Comparison of ENCODE assay signal across 9 cellular contexts in genomic region chr1:39609618-39610331, GRCh38. TPM values are rescaled to one million over a fixed set of nuclear protein-coding genes. Genes with fewer than 3 reads are reported as not detected.
DNase-seq lines count a peak whose midpoint lies in the region; ATAC-seq and TF ChIP-seq lines count a peak whose summit lies in the region.
"Had no signal": no experiment of that assay in that cellular context is flagged by ENCODE, and none has a peak within 500 bp of the region (broad histone marks: within the 10 kb centered on the region; RNA-seq: fewer than 3 reads in every experiment).

No MANE protein-coding gene starts in this region.

- TF ChIP-seq POLR2A in breast epithelium (IDR thresholded peaks at IDR 0.05), result no peak

- H3K9me3 ChIP-seq in breast epithelium, result no peaks in the 10 kb centered on the region

- H3K27me3 ChIP-seq in breast epithelium, result no peaks in the 10 kb centered on the region

- H3K27ac ChIP-seq in VCaP, result no peak overlapping the region
- peak overlapping the region in 1 of 2 donors; percentile 63 for H3K27ac ChIP-seq in breast epithelium

- ATAC-seq in left colon, result peak; percentile 51
- no peak for ATAC-seq in GM18858 (IDR thresholded peaks at IDR 0.05; ENCODE audit: unreplicated experiment)

- intact Hi-C loops in breast epithelium (cut with DNase I; ENCODE audit: low total_unique reads), result loop anchor here (2.0 kb wide), 1 partner anchor 41 kb away; no protein-coding TSS in a partner anchor
- intact Hi-C loops in left colon (cut with DNase I, micrococcal nuclease), result loop anchor here (5.0 to 10.0 kb wide), 2 partner anchors 45 to 108 kb away; no protein-coding TSS in a partner anchor

- TF ChIP-seq CTCF in GM12864 (IDR thresholded peaks at IDR 0.05; ENCODE audit: low read depth, low read length, missing control alignments) (peak; percentile 80), VCaP (conservative IDR thresholded peaks at IDR 0.05) (peak; percentile 62; the same call in 1 of the 2 replicates), breast epithelium (IDR thresholded peaks at IDR 0.05) (peak in 2 of 3 donors; percentile 37 to 45)

- no peaks in the 10 kb centered on the region for H3K4me1 ChIP-seq in breast epithelium

- DNase-seq in GM12864 (ENCODE audit: low read depth) (no peak), M059J (ENCODE audit: low read depth) (peak; percentile 32), breast epithelium (ENCODE audit: low spot score in 2 of 2) (no peak), left colon (peak; percentile 40 to 69), DMS79 (lab: John Stamatoyannopoulos, UW) (no peak)
- DNase-seq in stimulated activated CD4-positive, alpha-beta T cell treated with anti-CD3 and anti-CD28 coated beads, TNF-alpha, amount 100 ng/mL, for 48 hours (ENCODE audit: low read depth in 3 of 3), result peak; percentile 66 to 77 (median 72)

- H3K36me3 ChIP-seq in breast epithelium, result no peaks in the 10 kb centered on the region

- H3K4me3 ChIP-seq in GM12864 (ENCODE audit: low read depth, low read length), result no peak overlapping the region
- H3K4me3 ChIP-seq in breast epithelium, result peak overlapping the region; percentile 7 to 57 (median 21)

RNA-seq across cellular contexts. Expression of gene HEYL, which starts 29.7 kb away (rescaled TPM):
- total RNA-seq in M059J (2014; rRNA removed; shearing (Covaris generic)), result 0.15 TPM in 1 of 2 replicates, not detected in the other
- total RNA-seq in breast epithelium (1 to 10 TPM; 2.1 to 5.2 (median 2.3) TPM), left colon (1 to 10 TPM; 1.3 to 1.9 TPM)
- total RNA-seq: T-helper 1 cell treated with Interleukin-12 subunit alpha and Interleukin-12 subunit beta and Interleukin-4 antibody, amounts not matched to agents 30 ng/mL and 1 ng/mL, for 36 hours had no signal

RNA-seq across cellular contexts. Expression of gene PABPC4, which starts 33.2 kb away (rescaled TPM):
- total RNA-seq in M059J (2014; rRNA removed; shearing (Covaris generic)), result 51.9 and 94.8 TPM in 2 replicates
- 100 to 1,000 TPM; 113 to 237 (median 163) TPM for total RNA-seq in breast epithelium
- total RNA-seq in left colon, result 100 to 1,000 TPM; 127 to 131 TPM

Comparison
In these comparisons a context has a peak if more than half of its experiments do, and no peak if none do; other contexts are left out.
1. DNase-seq: peak in M059J (single experiment), left colon (2 of 2) and stimulated activated CD4-positive, alpha-beta T cell treated with anti-CD3 and anti-CD28 coated beads, TNF-alpha, amount 100 ng/mL, for 48 hours (3 of 3); none in GM12864 (single experiment), breast epithelium (0 of 2) and DMS79 (single experiment).
2. Peak in every context shown above with its lines, with median percentiles within 50 percentile points of each other: CTCF ChIP-seq.